8 cellular contexts compared by ENCODE assay signal in the genomic region with DNA sequence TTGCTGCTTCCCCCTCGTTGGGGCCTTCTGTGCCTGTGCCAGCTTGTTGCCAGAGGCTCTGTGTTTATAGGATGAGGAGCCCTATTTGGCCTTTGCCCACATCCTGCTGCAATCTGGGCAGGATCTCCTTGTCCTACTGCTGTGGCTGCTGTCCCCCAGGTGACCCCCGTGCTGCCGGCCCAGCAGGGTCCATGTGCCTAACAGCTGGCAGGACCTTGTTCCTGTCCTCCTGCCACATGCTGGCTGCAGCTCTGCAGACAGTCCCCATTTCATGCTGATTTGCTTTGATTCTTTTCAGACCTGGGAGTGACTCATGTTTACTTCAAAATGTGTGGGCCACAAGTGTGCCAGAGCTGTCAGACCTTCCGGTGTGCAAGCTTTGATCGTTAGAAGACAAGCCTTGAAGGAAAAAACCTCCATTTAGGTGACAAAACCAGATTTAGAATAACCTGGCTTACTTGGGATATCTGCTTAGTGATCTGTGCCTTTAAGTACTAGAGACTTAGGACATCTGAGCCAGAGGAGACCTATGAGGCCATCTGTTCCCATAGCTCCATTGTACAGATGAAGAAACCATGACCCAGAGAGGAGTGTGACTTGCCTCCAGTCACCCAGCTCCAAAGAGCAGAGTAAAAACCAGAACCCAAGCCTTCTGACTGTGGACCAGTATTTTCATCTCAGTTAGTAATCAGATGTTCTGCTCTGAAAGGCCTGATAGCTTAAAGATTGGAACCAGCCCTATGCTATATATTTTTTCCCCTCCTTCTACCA. TPM values are rescaled to one million over a fixed set of nuclear protein-coding genes. Genes with fewer than 3 reads are reported as not detected.
DNase-seq lines count a peak whose midpoint lies in the region; ATAC-seq and TF ChIP-seq lines count a peak whose summit lies in the region.

No MANE protein-coding gene starts in this region.

- no peak for TF ChIP-seq CTCF in dorsolateral prefrontal cortex (IDR thresholded peaks at IDR 0.05 in 54 of 56, conservative IDR thresholded peaks at IDR 0.05 in 2 of 56; ENCODE audit: low read depth in 1 of 56, partially characterized antibody in 56 of 56)

- DNase-seq in COLO829 (ENCODE audit: low spot score) (peak; percentile 37), dorsolateral prefrontal cortex (peak in 1 of 10 donors; percentile 54), occipital lobe (lab: John Stamatoyannopoulos, UW) (peak; percentile 30), posterior vena cava (ENCODE audit: low spot score) (no peak), NCI-H226 (no peak), NCI-H2227 (lab: John Stamatoyannopoulos, UW; ENCODE audit: unreplicated experiment) (no peak)
- peak; percentile 38 to 49 for DNase-seq in activated CD4-positive, alpha-beta T cell treated with anti-CD3 and anti-CD28 coated beads for 4 hours

- no peak for ATAC-seq in HG02798 (IDR thresholded peaks at IDR 0.05; ENCODE audit: poor library complexity, unreplicated experiment)

- H3K27me3 ChIP-seq in dorsolateral prefrontal cortex, result no peaks in the 10 kb centered on the region

- intact Hi-C loops in dorsolateral prefrontal cortex (cut with DNase I), result no loop called here
- intact Hi-C loops in posterior vena cava (cut with DNase I), result no loop called here

- peak overlapping the region in 55 of 59 donors; percentile 5 to 83 (median 60) for H3K27ac ChIP-seq in dorsolateral prefrontal cortex

- no peak overlapping the region for H3K4me3 ChIP-seq in dorsolateral prefrontal cortex

RNA-seq across cellular contexts. Expression of a gene that starts 11.1 kb away (rescaled TPM):
- total RNA-seq in dorsolateral prefrontal cortex (100 to 1,000 TPM in 5 of 120 experiments, 10 to 100 TPM in 115; 43.9 to 157 (median 68.6) TPM), occipital lobe (17.6 TPM), posterior vena cava (100 to 1,000 TPM in 1 of 2 donors, 10 to 100 TPM in 1; 69.2 to 108 TPM)

Comparison
In these comparisons a context has a peak if more than half of its experiments do, and no peak if none do; other contexts are left out.
1. DNase-seq: peak in COLO829 (single experiment), activated CD4-positive, alpha-beta T cell treated with anti-CD3 and anti-CD28 coated beads for 4 hours (2 of 2) and occipital lobe (single experiment); none in posterior vena cava (single experiment), NCI-H226 (single experiment) and NCI-H2227 (single experiment).